ENCODE assay signal across 2 cellular contexts in genomic region chr20:39271205-39271604, GRCh38.
TF ChIP-seq lines count a peak whose summit lies in the region.

No MANE protein-coding gene starts in this region.

TF ChIP-seq in HEK293, 187 proteins besides CTCF, POLR2A, EP300 and RAD21:
- TF ChIP-seq ZIC2 (tag by site-specific recombination; IDR thresholded peaks at IDR 0.05) (0 out of 2 replicates have a peak, but pooled peaks have one; percentile 4), ZNF174 (tag by site-specific recombination; IDR thresholded peaks at IDR 0.05) (no peak)
TF ChIP-seq in HEK293: peak in this region for 1.

TF ChIP-seq in SK-N-SH, 30 proteins besides CTCF, POLR2A, EP300 and RAD21:
- TF ChIP-seq FOSL2 (IDR thresholded peaks at IDR 0.05; ENCODE audit: borderline replicate concordance, low read depth): no peak
- TF ChIP-seq MEF2A (IDR thresholded peaks at IDR 0.05; ENCODE audit: borderline replicate concordance, low read depth): no peak
- TF ChIP-seq PBX3 (IDR thresholded peaks at IDR 0.05): no peak
- no peak for TF ChIP-seq TEAD4 (IDR thresholded peaks at IDR 0.05; ENCODE audit: borderline replicate concordance, insufficient read depth)
- TF ChIP-seq RCOR1 (IDR thresholded peaks at IDR 0.05; ENCODE audit: low read length): no peak
- TF ChIP-seq EZH2phosphoT487 (IDR thresholded peaks at IDR 0.05; ENCODE audit: borderline replicate concordance, low read depth): no peak
